35 cellular contexts compared by ENCODE assay signal in genomic region chr21:26154776-26155175, GRCh38.
"Had no signal": no experiment of that assay in that cellular context is flagged by ENCODE, and none has a peak within 500 bp of the region (broad histone marks: within the 10 kb centered on the region; RNA-seq: fewer than 3 reads in every experiment).

No MANE protein-coding gene starts in this region.

- H3K4me3 ChIP-seq: MG63, SJSA1 had no signal

- H3K27ac ChIP-seq: WERI-Rb-1 had no signal

- H3K36me3 Mint-ChIP-seq: activated CD8-positive, alpha-beta memory T cell treated with anti-CD3 and anti-CD28 coated beads, Interleukin-2, amount 10 ng/mL, durations not matched to agents 7 days and 5 days; activated naive CD4-positive, alpha-beta T cell treated with anti-CD3 and anti-CD28 coated beads, Interleukin-2, amount 10 ng/mL, durations not matched to agents 7 days and 5 days had no signal

- H3K4me3 Mint-ChIP-seq: activated CD4-positive, alpha-beta memory T cell treated with anti-CD3 and anti-CD28 coated beads, Interleukin-2, amount 10 ng/mL, durations not matched to agents 7 days and 5 days; activated CD8-positive, alpha-beta memory T cell treated with anti-CD3 and anti-CD28 coated beads, Interleukin-2, amount 10 ng/mL, durations not matched to agents 7 days and 5 days; activated naive CD4-positive, alpha-beta T cell treated with anti-CD3 and anti-CD28 coated beads, Interleukin-2, amount 10 ng/mL, durations not matched to agents 7 days and 5 days; activated naive CD8-positive, alpha-beta T cell; activated naive CD8-positive, alpha-beta T cell treated with anti-CD3 and anti-CD28 coated beads, Interleukin-2, amount 50 U/mL, for 24 hours; brain had no signal

- H3K9me3 ChIP-seq: MG63, SJSA1 had no signal

- H3K4me1 Mint-ChIP-seq: activated CD8-positive, alpha-beta memory T cell treated with anti-CD3 and anti-CD28 coated beads, Interleukin-2, amount 10 ng/mL, durations not matched to agents 7 days and 5 days had no signal

- H3K27ac Mint-ChIP-seq: activated CD4-positive, alpha-beta memory T cell treated with anti-CD3 and anti-CD28 coated beads, Interleukin-2, amount 10 ng/mL, durations not matched to agents 7 days and 5 days; activated CD8-positive, alpha-beta memory T cell treated with anti-CD3 and anti-CD28 coated beads, Interleukin-2, amount 10 ng/mL, durations not matched to agents 7 days and 5 days; activated naive CD4-positive, alpha-beta T cell treated with anti-CD3 and anti-CD28 coated beads, Interleukin-2, amount 10 ng/mL, durations not matched to agents 7 days and 5 days; activated naive CD8-positive, alpha-beta T cell; activated naive CD8-positive, alpha-beta T cell treated with anti-CD3 and anti-CD28 coated beads, Interleukin-2, amount 50 U/mL, for 24 hours had no signal

- DNase-seq: activated CD4-positive, alpha-beta memory T cell treated with anti-CD3 and anti-CD28 coated beads, Interleukin-2, amount 10 ng/mL, durations not matched to agents 7 days and 5 days; activated CD4-positive, alpha-beta T cell treated with anti-CD3 and anti-CD28 coated beads for 1 hour; activated CD4-positive, alpha-beta T cell treated with anti-CD3 and anti-CD28 coated beads for 48 hours; activated CD4-positive, CD25-positive, alpha-beta regulatory T cell; activated CD8-positive, alpha-beta memory T cell treated with anti-CD3 and anti-CD28 coated beads for 24 hours; activated CD8-positive, alpha-beta memory T cell treated with anti-CD3 and anti-CD28 coated beads, Interleukin-2, amount 10 ng/mL, durations not matched to agents 7 days and 5 days; activated CD8-positive, alpha-beta memory T cell treated with anti-CD3 and anti-CD28 coated beads, Interleukin-2, amount 50 U/mL, for 48 hours; activated effector memory CD4-positive, alpha-beta T cell treated with Interleukin-2 at 50 U/mL for 16 hours; activated naive CD4-positive, alpha-beta T cell treated with anti-CD3 and anti-CD28 coated beads, Interleukin-2, amount 10 ng/mL, durations not matched to agents 7 days and 5 days; activated naive CD8-positive, alpha-beta T cell treated with anti-CD3 and anti-CD28 coated beads, Interleukin-2, amount 50 U/mL, for 24 hours; activated T-cell treated with anti-CD3 and anti-CD28 coated beads, Interleukin-2, amount 50 U/mL, for 48 hours; anterior cingulate cortex; caudate nucleus; cerebellar nuclear complex; Karpas-422; MG63; NCI-H1048; NCI-H1417; NCI-H146; NCI-H187; NCI-H2081; NCI-H2171 treated with DMSO at 0.1 percent for 48 hours; NCI-H345; NCI-H526; NCI-H748 treated with DMSO at 0.1 percent for 48 hours; SHP77 treated with DMSO at 0.1 percent for 48 hours; SW 1271; T-helper 1 cell; T-helper 2 cell; T-helper 9 cell; WERI-Rb-1 had no signal

- H3K36me3 ChIP-seq: SJSA1 had no signal

- ATAC-seq: activated CD8-positive, alpha-beta memory T cell treated with anti-CD3 and anti-CD28 coated beads, Interleukin-2, amount 10 ng/mL, durations not matched to agents 7 days and 5 days; activated naive CD8-positive, alpha-beta T cell treated with anti-CD3 and anti-CD28 coated beads, Interleukin-2, amount 50 U/mL, for 24 hours; Panc1 had no signal

- H3K9me3 Mint-ChIP-seq: activated CD4-positive, alpha-beta memory T cell treated with anti-CD3 and anti-CD28 coated beads, Interleukin-2, amount 10 ng/mL, durations not matched to agents 7 days and 5 days; activated naive CD4-positive, alpha-beta T cell treated with anti-CD3 and anti-CD28 coated beads, Interleukin-2, amount 10 ng/mL, durations not matched to agents 7 days and 5 days; activated naive CD8-positive, alpha-beta T cell treated with anti-CD3 and anti-CD28 coated beads, Interleukin-2, amount 50 U/mL, for 24 hours had no signal

- H3K27me3 ChIP-seq: MG63, SJSA1 had no signal

- H3K27me3 Mint-ChIP-seq: activated CD4-positive, alpha-beta memory T cell treated with anti-CD3 and anti-CD28 coated beads, Interleukin-2, amount 10 ng/mL, durations not matched to agents 7 days and 5 days; activated CD8-positive, alpha-beta memory T cell treated with anti-CD3 and anti-CD28 coated beads, Interleukin-2, amount 10 ng/mL, durations not matched to agents 7 days and 5 days; activated naive CD4-positive, alpha-beta T cell treated with anti-CD3 and anti-CD28 coated beads, Interleukin-2, amount 10 ng/mL, durations not matched to agents 7 days and 5 days; activated naive CD8-positive, alpha-beta T cell treated with anti-CD3 and anti-CD28 coated beads, Interleukin-2, amount 50 U/mL, for 24 hours; brain had no signal
